ENCODE assay signal across 6 cellular contexts in the genomic region with DNA sequence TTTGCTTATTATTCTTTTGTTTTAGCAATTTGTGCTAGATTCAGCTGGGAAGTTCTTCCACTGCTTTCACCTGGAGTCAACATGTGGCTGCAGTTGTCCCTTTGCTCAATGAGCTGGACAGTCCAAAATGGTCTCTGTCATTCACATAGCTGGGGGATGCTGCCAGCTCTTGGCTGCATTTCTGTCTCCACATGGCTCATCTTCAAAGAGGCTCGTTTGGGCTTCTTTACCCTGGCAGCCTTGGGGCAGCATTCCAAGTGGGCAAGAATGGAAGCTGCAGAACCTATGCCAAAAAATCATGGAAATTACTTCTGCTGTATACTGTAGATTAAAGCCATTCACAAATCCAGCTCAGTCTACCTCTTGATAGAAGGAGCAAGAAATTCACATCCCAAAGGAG.
"Had no signal": no experiment of that assay in that cellular context is flagged by ENCODE, and none has a peak within 500 bp of the region (broad histone marks: within the 10 kb centered on the region; RNA-seq: fewer than 3 reads in every experiment).

No MANE protein-coding gene starts in this region.

- H3K4me3 ChIP-seq: GM23338 had no signal

- H3K27ac Mint-ChIP-seq: GM23338, H9, IgD-negative memory B cell had no signal

- ATAC-seq: GM23338, HepG2 had no signal

- H3K4me2 ChIP-seq: GM23338 had no signal

- H3K27ac ChIP-seq: HL-60 had no signal

- DNase-seq: H9, HCEC 1CT had no signal

- H2AFZ ChIP-seq: GM23338 had no signal

- H3K27me3 Mint-ChIP-seq: IgD-negative memory B cell had no signal

- H3K4me3 Mint-ChIP-seq: GM23338, H9, IgD-negative memory B cell had no signal

- H3K4me1 Mint-ChIP-seq: GM23338, H9, IgD-negative memory B cell had no signal
